Comparison of ENCODE assay signal across 1 cellular context in genomic region chr19:6660930-6661329, GRCh38.
TF ChIP-seq lines count a peak whose summit lies in the region.

No MANE protein-coding gene starts in this region.

TF ChIP-seq in K562, 482 proteins besides CTCF, POLR2A, EP300 and RAD21:
- TF ChIP-seq, protein P1, sequence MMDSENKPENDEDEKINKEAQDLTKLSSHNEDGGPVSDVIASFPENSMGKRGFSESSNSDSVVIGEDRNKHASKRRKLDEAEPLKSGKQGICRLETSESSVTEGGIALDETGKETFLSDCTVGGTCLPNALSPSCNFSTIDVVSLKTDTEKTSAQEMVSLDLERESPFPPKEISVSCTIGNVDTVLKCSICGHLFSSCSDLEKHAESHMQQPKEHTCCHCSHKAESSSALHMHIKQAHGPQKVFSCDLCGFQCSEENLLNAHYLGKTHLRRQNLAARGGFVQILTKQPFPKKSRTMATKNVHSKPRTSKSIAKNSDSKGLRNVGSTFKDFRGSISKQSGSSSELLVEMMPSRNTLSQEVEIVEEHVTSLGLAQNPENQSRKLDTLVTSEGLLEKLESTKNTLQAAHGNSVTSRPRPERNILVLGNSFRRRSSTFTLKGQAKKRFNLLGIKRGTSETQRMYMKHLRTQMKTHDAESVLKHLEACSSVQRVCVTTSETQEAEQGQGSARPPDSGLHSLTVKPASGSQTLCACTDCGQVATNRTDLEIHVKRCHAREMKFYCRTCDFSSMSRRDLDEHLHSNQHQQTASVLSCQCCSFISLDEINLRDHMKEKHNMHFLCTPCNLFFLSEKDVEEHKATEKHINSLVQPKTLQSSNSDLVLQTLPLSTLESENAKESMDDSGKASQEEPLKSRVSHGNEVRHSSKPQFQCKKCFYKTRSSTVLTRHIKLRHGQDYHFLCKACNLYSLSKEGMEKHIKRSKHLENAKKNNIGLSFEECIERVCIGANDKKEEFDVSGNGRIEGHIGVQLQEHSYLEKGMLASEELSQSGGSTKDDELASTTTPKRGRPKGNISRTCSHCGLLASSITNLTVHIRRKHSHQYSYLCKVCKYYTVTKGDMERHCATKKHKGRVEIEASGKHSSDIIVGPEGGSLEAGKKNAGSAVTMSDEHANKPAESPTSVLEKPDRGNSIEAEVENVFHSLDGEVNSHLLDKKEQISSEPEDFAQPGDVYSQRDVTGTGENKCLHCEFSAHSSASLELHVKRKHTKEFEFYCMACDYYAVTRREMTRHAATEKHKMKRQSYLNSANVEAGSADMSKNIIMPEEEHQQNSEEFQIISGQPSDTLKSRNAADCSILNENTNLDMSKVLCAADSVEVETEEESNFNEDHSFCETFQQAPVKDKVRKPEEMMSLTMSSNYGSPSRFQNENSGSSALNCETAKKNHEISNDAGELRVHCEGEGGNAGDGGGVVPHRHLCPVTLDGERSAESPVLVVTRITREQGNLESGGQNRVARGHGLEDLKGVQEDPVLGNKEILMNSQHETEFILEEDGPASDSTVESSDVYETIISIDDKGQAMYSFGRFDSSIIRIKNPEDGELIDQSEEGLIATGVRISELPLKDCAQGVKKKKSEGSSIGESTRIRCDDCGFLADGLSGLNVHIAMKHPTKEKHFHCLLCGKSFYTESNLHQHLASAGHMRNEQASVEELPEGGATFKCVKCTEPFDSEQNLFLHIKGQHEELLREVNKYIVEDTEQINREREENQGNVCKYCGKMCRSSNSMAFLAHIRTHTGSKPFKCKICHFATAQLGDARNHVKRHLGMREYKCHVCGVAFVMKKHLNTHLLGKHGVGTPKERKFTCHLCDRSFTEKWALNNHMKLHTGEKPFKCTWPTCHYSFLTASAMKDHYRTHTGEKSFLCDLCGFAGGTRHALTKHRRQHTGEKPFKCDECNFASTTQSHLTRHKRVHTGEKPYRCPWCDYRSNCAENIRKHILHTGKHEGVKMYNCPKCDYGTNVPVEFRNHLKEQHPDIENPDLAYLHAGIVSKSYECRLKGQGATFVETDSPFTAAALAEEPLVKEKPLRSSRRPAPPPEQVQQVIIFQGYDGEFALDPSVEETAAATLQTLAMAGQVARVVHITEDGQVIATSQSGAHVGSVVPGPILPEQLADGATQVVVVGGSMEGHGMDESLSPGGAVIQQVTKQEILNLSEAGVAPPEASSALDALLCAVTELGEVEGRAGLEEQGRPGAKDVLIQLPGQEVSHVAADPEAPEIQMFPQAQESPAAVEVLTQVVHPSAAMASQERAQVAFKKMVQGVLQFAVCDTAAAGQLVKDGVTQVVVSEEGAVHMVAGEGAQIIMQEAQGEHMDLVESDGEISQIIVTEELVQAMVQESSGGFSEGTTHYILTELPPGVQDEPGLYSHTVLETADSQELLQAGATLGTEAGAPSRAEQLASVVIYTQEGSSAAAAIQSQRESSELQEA (IDR thresholded peaks at IDR 0.05; ENCODE audit: low read depth), result peak; percentile 46; the same call in 1 of the 2 replicates
- no peak for TF ChIP-seq BACH1 (tag; IDR thresholded peaks at IDR 0.05)
- no peak for TF ChIP-seq ETS2 (tag; IDR thresholded peaks at IDR 0.05; ENCODE audit: borderline replicate concordance, poor library complexity, severe bottlenecking)
- no peak for TF ChIP-seq HDAC8 (tag; IDR thresholded peaks at IDR 0.05)
